ENCODE assay signal across 8 cellular contexts in the genomic region with DNA sequence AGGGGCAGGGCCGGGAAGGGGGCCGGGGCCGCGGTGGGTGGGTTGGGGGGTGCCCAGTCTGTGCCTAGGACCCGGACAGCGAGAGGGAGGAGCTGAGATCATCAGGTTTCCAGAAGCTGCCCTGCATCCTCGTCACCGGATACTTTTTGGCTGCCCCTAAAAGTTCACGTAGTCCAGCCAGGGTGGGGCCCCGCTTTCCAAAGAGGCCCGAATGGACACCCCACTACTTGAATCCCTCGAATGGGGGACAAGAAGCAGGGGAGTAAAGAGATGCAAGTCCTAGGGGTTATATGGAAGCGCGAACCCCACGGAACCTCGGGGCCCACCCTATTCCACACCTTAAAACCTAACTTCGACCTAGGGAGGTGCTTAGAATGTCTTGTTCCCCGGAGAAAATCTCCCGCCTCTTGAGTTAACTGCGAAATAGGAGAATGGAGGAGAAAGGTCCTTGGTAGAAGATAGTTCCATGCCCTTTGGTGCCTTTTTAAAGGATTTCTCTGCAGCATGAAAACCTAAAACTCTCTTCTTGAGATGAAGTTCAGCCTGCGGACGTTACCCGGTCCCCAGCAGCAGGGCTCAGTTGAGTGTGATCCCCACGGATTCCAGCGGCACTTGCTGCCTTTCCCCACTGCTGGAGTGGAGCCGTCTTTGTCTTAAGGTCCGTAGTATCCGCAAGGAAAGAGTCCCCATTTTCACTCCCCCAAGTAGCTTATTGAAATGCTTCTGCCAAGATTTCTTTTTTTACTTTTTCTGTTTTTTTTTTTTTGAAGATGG. TPM values are rescaled to one million over a fixed set of nuclear protein-coding genes. Genes with fewer than 3 reads are reported as not detected.
DNase-seq lines count a peak whose midpoint lies in the region; ATAC-seq and TF ChIP-seq lines count a peak whose summit lies in the region.

No MANE protein-coding gene starts in this region.

- peaks cover 38 to 45% of the 10 kb centered on the region in 2 donors for H3K27me3 Mint-ChIP-seq in T-cell

- H3K9me3 Mint-ChIP-seq in T-cell = no peaks in the 10 kb centered on the region

- TF ChIP-seq CTCF in GM06990 (IDR thresholded peaks at IDR 0.05; ENCODE audit: insufficient read depth, low read length, poor library complexity, severe bottlenecking) (no peak), foreskin fibroblast (IDR thresholded peaks at IDR 0.05; ENCODE audit: low read depth, low read length) (no peak), psoas muscle (IDR thresholded peaks at IDR 0.05) (no peak)

- no peaks in the 10 kb centered on the region for H3K36me3 ChIP-seq in GM06990 (ENCODE audit: control insufficient read depth, insufficient read depth, low read length)
- no peaks in the 10 kb centered on the region for H3K36me3 ChIP-seq in psoas muscle (ENCODE audit: insufficient read depth in 1 of 2, low read depth in 1 of 2)

- CTCF ChIA-PET in T-cell (lab: Charles Lee) = interaction anchor here in 1 of 2 donors (0.7 kb wide), 1 partner anchor 11 kb away, joined by 3 read pairs; no protein-coding TSS in a partner anchor

- peak overlapping the region; percentile 67 for H3K4me3 ChIP-seq in GM06990 (replicated peaks; ENCODE audit: low read depth, low read length)
- H3K4me3 ChIP-seq in foreskin fibroblast (ENCODE audit: low read depth in 1 of 2, low read length in 2 of 2) = peak overlapping the region; percentile 89 to 91
- H3K4me3 ChIP-seq in psoas muscle = peak overlapping the region; percentile 83

- peak overlapping the region; percentile 64 to 93 (median 76) for H3K4me3 Mint-ChIP-seq in T-cell

- H3K27me3 ChIP-seq in GM06990 (replicated peaks; ENCODE audit: control insufficient read depth, insufficient read depth, low read length) (no peaks in the 10 kb centered on the region; the same call in none of the 2 replicates), psoas muscle (ENCODE audit: insufficient read depth in 3 of 3, low read length in 2 of 3) (peaks cover 0 to 48% (median 2%) of the 10 kb centered on the region in 3 donors)

- intact Hi-C loops in psoas muscle (cut with DNase I) = loop anchor here (5.0 to 10.0 kb wide), 4 partner anchors 150 to 313 kb away; no protein-coding TSS in a partner anchor

- no peaks in the 10 kb centered on the region for H3K36me3 Mint-ChIP-seq in T-cell

- H3K27ac ChIP-seq in psoas muscle = peak overlapping the region; percentile 13

- ATAC-seq in T-cell (replicated peaks in 1 of 4) (peak in 1 of 4 experiments; percentile 4), psoas muscle (peak in 1 of 4 donors; percentile 21), HG03039 (IDR thresholded peaks at IDR 0.05; ENCODE audit: unreplicated experiment) (no peak), GM21528 (IDR thresholded peaks at IDR 0.05; ENCODE audit: low FRiP score, unreplicated experiment) (no peak)
- ATAC-seq in activated CD4-positive, CD25-positive, alpha-beta regulatory T cell treated with anti-CD3 and anti-CD28 coated beads, Interleukin-2, amount 50 U/mL, for 24 hours = no peak

- DNase-seq in GM06990 (ENCODE audit: extremely low read depth, insufficient read length) = no peak
- DNase-seq in T-cell = peak in 1 of 34 experiments; percentile 3
- peak in 1 of 2 donors; percentile 30 for DNase-seq in foreskin fibroblast
- DNase-seq in psoas muscle = no peak
- no peak for DNase-seq in H4 (ENCODE audit: low spot score)

- WGBS in psoas muscle, 3 donors = 23 to 26% (median 24%) methylated on average over 28 of the region's 28 CpGs

- POLR2A ChIA-PET in T-cell (lab: Charles Lee) = interaction anchor here in 1 of 2 donors (0.6 kb wide), 2 partner anchors 40 to 91 kb away, joined by 3 to 8 read pairs; no protein-coding TSS in a partner anchor

- H3K9me3 ChIP-seq in psoas muscle = no peaks in the 10 kb centered on the region

- no peak overlapping the region for H3K27ac Mint-ChIP-seq in T-cell

- H3K4me1 ChIP-seq in psoas muscle = no peaks in the 10 kb centered on the region

- peaks cover 11 to 15% (median 15%) of the 10 kb centered on the region in 3 donors for H3K4me1 Mint-ChIP-seq in T-cell

RNA-seq across cellular contexts. Expression of gene RNF152, which starts 2.1 kb away (rescaled TPM):
- total RNA-seq in T-cell = under 1 TPM; 0.23 to 0.78 (median 0.51) TPM
- 1 to 10 TPM; 2.5 to 4.0 (median 3.3) TPM for total RNA-seq in psoas muscle
- polyA plus RNA-seq in psoas muscle = under 1 TPM; 0.48 to 0.97 (median 0.65) TPM
- 4.7 and 4.8 TPM in 2 replicates for total RNA-seq in H4 (2014; rRNA removed; shearing (Covaris generic))
